In the genomic region with DNA sequence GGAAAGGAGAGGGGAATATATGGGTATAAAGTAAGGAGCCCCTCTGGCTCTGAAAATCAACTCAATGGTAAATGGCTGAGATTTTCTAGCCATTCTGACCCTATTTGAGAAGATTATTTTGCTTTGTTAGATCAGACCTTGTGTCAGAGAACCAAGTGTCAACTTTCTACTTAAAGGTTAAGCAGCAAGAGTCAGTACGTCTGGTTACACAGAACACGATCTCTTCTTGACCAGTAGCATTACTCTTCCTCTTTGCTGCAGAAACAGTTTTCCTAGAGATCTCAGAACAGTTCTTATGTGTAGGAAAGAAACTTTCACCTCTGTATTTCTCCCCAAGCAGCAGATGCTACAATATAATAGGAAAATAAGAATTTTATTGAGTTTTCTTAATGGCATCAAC, we compare ENCODE assay signal across 22 cellular contexts.
"Had no signal": no experiment of that assay in that cellular context is flagged by ENCODE, and none has a peak within 500 bp of the region (broad histone marks: within the 10 kb centered on the region; RNA-seq: fewer than 3 reads in every experiment).

No MANE protein-coding gene starts in this region.

- H3K36me3 Mint-ChIP-seq: natural killer cell treated with Interleukin-12 subunit alpha and Interleukin-12 subunit beta and Interleukin-15 and Interleukin-18, amount 100 ng/mL, for 72 hours had no signal

- H3K9me3 ChIP-seq: right lobe of liver, tibial artery had no signal

- DNase-seq: activated B cell treated with CpG ODN at 0.5 μM for 24 hours; activated CD4-positive, alpha-beta T cell treated with anti-CD3 and anti-CD28 coated beads for 36 hours; activated CD4-positive, alpha-beta T cell treated with anti-CD3 and anti-CD28 coated beads, Interleukin-2, amount 50 U/mL, for 48 hours; activated naive CD4-positive, alpha-beta T cell treated with anti-CD3 and anti-CD28 coated beads for 36 hours; activated naive CD8-positive, alpha-beta T cell treated with anti-CD3 and anti-CD28 coated beads, Interleukin-2, amount 10 ng/mL, durations not matched to agents 7 days and 5 days; activated T-cell treated with anti-CD3 and anti-CD28 coated beads, Interleukin-2, amount 50 U/mL, for 48 hours; amniotic stem cell; cortex of kidney; left lung; midbrain; posterior cingulate gyrus; right lobe of liver; small intestine; stimulated activated CD4-positive, alpha-beta T cell treated with anti-CD3 and anti-CD28 coated beads, Interleukin-2, amount 100 ng/mL, for 24 hours; stimulated activated naive CD4-positive, alpha-beta T cell; T1000; tibial artery had no signal

- H3K27me3 ChIP-seq: left lung, right lobe of liver, tibial artery had no signal

- H3K4me1 ChIP-seq: right lobe of liver, tibial artery had no signal

- H3K9me3 Mint-ChIP-seq: activated naive CD4-positive, alpha-beta T cell treated with anti-CD3 and anti-CD28 coated beads for 36 hours; natural killer cell treated with Interleukin-12 subunit alpha and Interleukin-12 subunit beta and Interleukin-15 and Interleukin-18, amount 100 ng/mL, for 72 hours had no signal

- H3K36me3 ChIP-seq: left lung, right lobe of liver, tibial artery had no signal

- H3K27ac Mint-ChIP-seq: activated B cell treated with CpG ODN at 0.5 μM for 24 hours; activated CD4-positive, alpha-beta T cell treated with anti-CD3 and anti-CD28 coated beads for 36 hours; activated naive CD4-positive, alpha-beta T cell treated with anti-CD3 and anti-CD28 coated beads for 36 hours; activated naive CD8-positive, alpha-beta T cell treated with anti-CD3 and anti-CD28 coated beads, Interleukin-2, amount 10 ng/mL, durations not matched to agents 7 days and 5 days; natural killer cell treated with Interleukin-12 subunit alpha and Interleukin-12 subunit beta and Interleukin-15 and Interleukin-18, amount 100 ng/mL, for 72 hours; T-helper 1 cell treated with Interleukin-12 subunit alpha and Interleukin-12 subunit beta and Interleukin-4 antibody, amounts not matched to agents 30 μg/mL and 1 μg/mL, for 36 hours had no signal

- H3K27ac ChIP-seq: epithelial cell of prostate, left lung, right lobe of liver, tibial artery had no signal

- ATAC-seq: activated CD4-positive, alpha-beta T cell treated with anti-CD3 and anti-CD28 coated beads for 36 hours; left lung; natural killer cell treated with Interleukin-12 subunit alpha and Interleukin-12 subunit beta and Interleukin-15 and Interleukin-18, amount 100 ng/mL, for 72 hours; right lobe of liver had no signal

- H3K4me3 ChIP-seq: left lung, lung, right lobe of liver, tibial artery had no signal

- H3K27me3 Mint-ChIP-seq: activated B cell treated with CpG ODN at 0.5 μM for 24 hours; activated CD4-positive, alpha-beta T cell treated with anti-CD3 and anti-CD28 coated beads for 36 hours; activated naive CD8-positive, alpha-beta T cell treated with anti-CD3 and anti-CD28 coated beads, Interleukin-2, amount 10 ng/mL, durations not matched to agents 7 days and 5 days; natural killer cell treated with Interleukin-12 subunit alpha and Interleukin-12 subunit beta and Interleukin-15 and Interleukin-18, amount 100 ng/mL, for 72 hours had no signal

- FAIRE-seq: bronchial epithelial cell, small intestine had no signal

- H3K4me3 Mint-ChIP-seq: activated B cell treated with CpG ODN at 0.5 μM for 24 hours; activated CD4-positive, alpha-beta T cell treated with anti-CD3 and anti-CD28 coated beads for 36 hours; activated naive CD4-positive, alpha-beta T cell treated with anti-CD3 and anti-CD28 coated beads for 36 hours; activated naive CD8-positive, alpha-beta T cell treated with anti-CD3 and anti-CD28 coated beads, Interleukin-2, amount 10 ng/mL, durations not matched to agents 7 days and 5 days; natural killer cell treated with Interleukin-12 subunit alpha and Interleukin-12 subunit beta and Interleukin-15 and Interleukin-18, amount 100 ng/mL, for 72 hours; T-helper 1 cell treated with Interleukin-12 subunit alpha and Interleukin-12 subunit beta and Interleukin-4 antibody, amounts not matched to agents 30 μg/mL and 1 μg/mL, for 36 hours had no signal
